In the genomic region with DNA sequence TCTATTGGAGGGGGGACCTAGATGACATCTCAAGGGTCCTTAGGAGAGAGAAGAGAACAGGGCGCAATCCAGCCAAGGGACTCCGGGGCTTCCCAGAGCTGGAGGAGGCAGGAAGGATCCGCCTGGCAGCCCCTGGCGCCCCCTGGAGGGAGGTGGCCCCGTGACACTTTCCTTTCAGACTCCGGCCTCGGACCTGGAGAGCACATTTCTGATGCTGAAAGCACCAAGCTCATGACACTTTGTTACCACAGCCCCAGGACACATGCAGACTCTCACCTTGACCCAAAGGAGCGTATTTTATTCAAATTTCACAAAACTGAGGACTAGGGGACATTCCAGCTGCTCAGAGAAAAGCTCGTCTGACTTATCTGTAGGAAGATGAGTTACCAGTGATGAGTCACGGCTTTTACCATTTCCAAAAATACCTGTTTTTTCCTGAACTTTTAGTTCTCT, we compare ENCODE assay signal across 8 cellular contexts. TPM values are rescaled to one million over a fixed set of nuclear protein-coding genes. Genes with fewer than 3 reads are reported as not detected.
DNase-seq lines count a peak whose midpoint lies in the region; ATAC-seq, FAIRE-seq and TF ChIP-seq lines count a peak whose summit lies in the region.

No MANE protein-coding gene starts in this region.

- RAD21 ChIA-PET in GM12878 (lab: Charles Lee; ENCODE audit: unreplicated experiment): interaction anchor here (1.1 to 1.3 kb wide), 4 partner anchors 16 to 169 kb away, joined by 4 to 11 read pairs (median 6); no protein-coding TSS in a partner anchor

- TF ChIP-seq EP300 in GM12878 (IDR thresholded peaks at IDR 0.05; ENCODE audit: borderline replicate concordance in 1 of 2, control insufficient read depth in 1 of 2, low read depth in 2 of 2, low read length in 2 of 2): no peak

- H3K9ac ChIP-seq in GM12878 (ENCODE audit: control insufficient read depth, insufficient read depth, low read length): no peak overlapping the region

- H3K36me3 ChIP-seq in RWPE2 (ENCODE audit: low read depth): no peaks in the 10 kb centered on the region
- no peaks in the 10 kb centered on the region for H3K36me3 ChIP-seq in GM12878 (ENCODE audit: control insufficient read depth in 2 of 2, insufficient read depth in 2 of 2, low read length in 1 of 2)

- FAIRE-seq in GM12878 (lab: Jason Lieb, UNC): no peak

- H3K9me3 ChIP-seq in RWPE2 (ENCODE audit: severe bottlenecking) (no peaks in the 10 kb centered on the region), GM12878 (replicated peaks; ENCODE audit: control insufficient read depth, insufficient read depth, low read length) (no peaks in the 10 kb centered on the region)

- no peaks in the 10 kb centered on the region for H3K36me3 Mint-ChIP-seq in immature natural killer cell

- no peaks in the 10 kb centered on the region for H3K79me2 ChIP-seq in GM12878 (ENCODE audit: control insufficient read depth, insufficient read depth, low read length)

- H3K9me3 Mint-ChIP-seq in immature natural killer cell: no peaks in the 10 kb centered on the region

- peak; percentile 44; the same call in 1 of the 3 replicates for ATAC-seq in RWPE2 (ENCODE audit: low read depth)
- ATAC-seq in GM12878: peak; percentile 69
- no peak for ATAC-seq in HG03196 (IDR thresholded peaks at IDR 0.05; ENCODE audit: unreplicated experiment)

- H4K20me1 ChIP-seq in GM12878 (ENCODE audit: control insufficient read depth, insufficient read depth): no peaks in the 10 kb centered on the region

- no peak overlapping the region for H2AFZ ChIP-seq in GM12878 (ENCODE audit: control insufficient read depth, low read depth, low read length)

- TF ChIP-seq CTCF in RWPE2 (IDR thresholded peaks at IDR 0.05; ENCODE audit: poor library complexity, severe bottlenecking): peak; percentile 51
- TF ChIP-seq CTCF in GM12878 (IDR thresholded peaks at IDR 0.05 in 2 of 3, conservative IDR thresholded peaks at IDR 0.05 in 1 of 3; ENCODE audit: control insufficient read depth in 2 of 3, extremely low read depth in 1 of 3, insufficient read depth in 1 of 3, low read depth in 3 of 3, low read length in 3 of 3): peak; percentile 46 to 51 (median 50); a peak in 5 of 6 replicates

- intact Hi-C loops in GM12878 (cut with micrococcal nuclease; ENCODE audit: unreplicated experiment): no loop called here

- POLR2A ChIA-PET in GM12878 (lab: Charles Lee): no interaction called here

- SMC1A ChIA-PET in GM12878 (lab: Charles Lee; ENCODE audit: uncharacterized antibody, unreplicated experiment): interaction anchor here (0.7 to 0.8 kb wide), 2 partner anchors 19 to 169 kb away, joined by 3 to 4 read pairs; no protein-coding TSS in a partner anchor

- CTCF ChIA-PET in GM12878 (lab: Yijun Ruan, JAX): interaction anchor here (0.7 to 1.7 kb wide), 10 partner anchors 14 to 361 kb away, joined by 3 to 16 read pairs (median 5); no protein-coding TSS in a partner anchor

- H3K4me1 Mint-ChIP-seq in immature natural killer cell: no peaks in the 10 kb centered on the region

- TF ChIP-seq POLR2A in GM12878 (IDR thresholded peaks at IDR 0.05; ENCODE audit: low read depth, low read length): no peak

- H3K4me2 ChIP-seq in GM12878 (ENCODE audit: control insufficient read depth, insufficient read depth): no peak overlapping the region

- H3K4me3 Mint-ChIP-seq in immature natural killer cell: no peak overlapping the region

- 33% methylated on average over 10 of the region's 10 CpGs for WGBS in GM12878 (ENCODE audit: insufficient coverage, insufficient replicate concordance, low lambda C conversion rate, missing lambda C conversion rate)

- H3K27ac Mint-ChIP-seq in immature natural killer cell: no peak overlapping the region

- BruUV-seq in GM12878 (replicated peaks; lab: Mats Ljungman, UMichigan): no TSS peak

- TF ChIP-seq RAD21 in GM12878 (IDR thresholded peaks at IDR 0.05; ENCODE audit: insufficient read depth, low read depth, low read length): no peak

- H3K4me3 ChIP-seq in RWPE2 (ENCODE audit: severe bottlenecking): no peak overlapping the region
- no peak overlapping the region for H3K4me3 ChIP-seq in GM12878

- peaks cover 0 to 15% (median 3%) of the 10 kb centered on the region in 3 donors for H3K27me3 Mint-ChIP-seq in immature natural killer cell (ENCODE audit: low read depth in 3 of 3)

- H3K4me1 ChIP-seq in RWPE2 (ENCODE audit: insufficient read depth, poor library complexity, severe bottlenecking): no peaks in the 10 kb centered on the region
- H3K4me1 ChIP-seq in GM12878 (ENCODE audit: control insufficient read depth, insufficient read depth, low read length): no peaks in the 10 kb centered on the region

- in situ Hi-C loops in GM12878 (cut with MboI): no loop called here

- peak; percentile 71 for DNase-seq in activated CD8-positive, alpha-beta memory T cell treated with anti-CD3 and anti-CD28 coated beads for 24 hours
- DNase-seq in activated CD8-positive, alpha-beta memory T cell treated with anti-CD3 and anti-CD28 coated beads, Interleukin-2, amount 50 U/mL, for 4 hours: no peak
- DNase-seq in RWPE2 (ENCODE audit: low spot score): peak; percentile 36
- no peak for DNase-seq in GM12878 (ENCODE audit: low read depth, low spot score)
- peak; percentile 19 to 32 (median 25) for DNase-seq in immature natural killer cell
- DNase-seq in stimulated activated CD4-positive, alpha-beta T cell treated with anti-CD3 and anti-CD28 coated beads, Interleukin-12 subunit alpha, Interleukin-12 subunit beta, amount 100 ng/mL, for 48 hours (ENCODE audit: low read depth in 2 of 3, low spot score in 1 of 3): peak in 2 of 3 donors; percentile 38 to 40
- no peak for DNase-seq in pons (ENCODE audit: low spot score)

- H3K27me3 ChIP-seq in RWPE2 (ENCODE audit: insufficient read depth, poor library complexity, severe bottlenecking) (no peaks in the 10 kb centered on the region), GM12878 (replicated peaks in 1 of 2; ENCODE audit: control insufficient read depth in 2 of 2, insufficient read depth in 2 of 2, low read length in 1 of 2) (peaks cover 0 to 1% of the 10 kb centered on the region in 2 experiments; a peak in 1 of 4 replicates)

- no peak overlapping the region for H3K27ac ChIP-seq in RWPE2 (ENCODE audit: poor library complexity, severe bottlenecking)
- no peak overlapping the region for H3K27ac ChIP-seq in GM12878 (ENCODE audit: control insufficient read depth, insufficient read depth)

TF ChIP-seq in GM12878, 131 proteins besides CTCF, POLR2A, EP300 and RAD21:
- no peak for TF ChIP-seq SP1 (IDR thresholded peaks at IDR 0.05; ENCODE audit: low read depth, low read length)
- no peak for TF ChIP-seq SIN3A (IDR thresholded peaks at IDR 0.05; ENCODE audit: low read depth, low read length)
- TF ChIP-seq POU2F2 (IDR thresholded peaks at IDR 0.05; ENCODE audit: borderline replicate concordance, low read depth, low read length): no peak
- TF ChIP-seq SMC3 (IDR thresholded peaks at IDR 0.05; ENCODE audit: borderline replicate concordance, low read length): peak; percentile 25; the same call in 1 of the 2 replicates
- TF ChIP-seq YY1 (IDR thresholded peaks at IDR 0.05; ENCODE audit: low read depth, low read length): no peak
- TF ChIP-seq, protein P1, sequence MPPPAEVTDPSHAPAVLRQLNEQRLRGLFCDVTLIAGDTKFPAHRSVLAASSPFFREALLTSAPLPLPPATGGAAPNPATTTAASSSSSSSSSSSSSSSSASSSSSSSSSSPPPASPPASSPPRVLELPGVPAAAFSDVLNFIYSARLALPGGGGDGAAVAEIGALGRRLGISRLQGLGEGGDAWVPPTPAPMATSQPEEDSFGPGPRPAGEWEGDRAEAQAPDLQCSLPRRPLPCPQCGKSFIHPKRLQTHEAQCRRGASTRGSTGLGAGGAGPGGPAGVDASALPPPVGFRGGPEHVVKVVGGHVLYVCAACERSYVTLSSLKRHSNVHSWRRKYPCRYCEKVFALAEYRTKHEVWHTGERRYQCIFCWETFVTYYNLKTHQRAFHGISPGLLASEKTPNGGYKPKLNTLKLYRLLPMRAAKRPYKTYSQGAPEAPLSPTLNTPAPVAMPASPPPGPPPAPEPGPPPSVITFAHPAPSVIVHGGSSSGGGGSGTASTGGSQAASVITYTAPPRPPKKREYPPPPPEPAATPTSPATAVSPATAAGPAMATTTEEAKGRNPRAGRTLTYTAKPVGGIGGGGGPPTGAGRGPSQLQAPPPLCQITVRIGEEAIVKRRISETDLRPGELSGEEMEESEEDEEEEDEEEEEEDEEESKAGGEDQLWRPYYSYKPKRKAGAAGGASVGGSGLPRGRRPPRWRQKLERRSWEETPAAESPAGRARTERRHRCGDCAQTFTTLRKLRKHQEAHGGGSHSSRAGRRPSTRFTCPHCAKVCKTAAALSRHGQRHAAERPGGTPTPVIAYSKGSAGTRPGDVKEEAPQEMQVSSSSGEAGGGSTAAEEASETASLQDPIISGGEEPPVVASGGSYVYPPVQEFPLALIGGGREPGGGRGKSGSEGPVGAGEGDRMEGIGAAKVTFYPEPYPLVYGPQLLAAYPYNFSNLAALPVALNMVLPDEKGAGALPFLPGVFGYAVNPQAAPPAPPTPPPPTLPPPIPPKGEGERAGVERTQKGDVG (CRISPR knock-in tag; IDR thresholded peaks at IDR 0.05): no peak
- no peak for TF ChIP-seq STAT3 (IDR thresholded peaks at IDR 0.05; ENCODE audit: low read depth, low read length)
- TF ChIP-seq SPI1 (IDR thresholded peaks at IDR 0.05; ENCODE audit: borderline replicate concordance, insufficient read depth, low read depth, low read length): no peak

RNA-seq across cellular contexts. Expression of gene POFUT2, which starts 21.4 kb away (rescaled TPM):
- total RNA-seq in GM12878 (2013; cell fraction: nucleolus; rRNA removed): 49.9 and 52.0 TPM in 2 replicates
- total RNA-seq in GM12878 (2014; rRNA removed): 5.3 and 7.6 TPM in 2 replicates
- 3.6 and 4.5 TPM in 2 replicates for total RNA-seq in GM12878 (2014; rRNA removed; fragmentation: Illumina TruSeq; extraction: Trizol)
- total RNA-seq in GM12878 (2021): 11.8 and 15.1 TPM in 2 replicates
- 5.5 TPM for polyA plus RNA-seq in GM12878 (2011; ENCODE audit: low read depth)
- 8.0 and 9.1 TPM in 2 replicates for polyA plus RNA-seq in GM12878 (2011; rRNA removed)
- polyA plus RNA-seq in GM12878 (2011; cell fraction: cytosol; rRNA removed): 7.5 and 9.1 TPM in 2 replicates
- 97.7 and 118 TPM in 2 replicates for polyA plus RNA-seq in GM12878 (2011; cell fraction: nucleus; rRNA removed)
- polyA plus RNA-seq in GM12878 (2012): 13.8 and 15.7 TPM in 2 replicates
- polyA plus RNA-seq in GM12878 (2014; fragmentation: Illumina TruSeq; extraction: Trizol): 4.7 and 8.0 TPM in 2 replicates
- polyA plus RNA-seq in GM12878 (2014; fragmentation: Nextera tagmentation; extraction: Ambion mirVana): 1 to 10 TPM; 1.2 to 1.6 TPM
- polyA plus RNA-seq in GM12878 (2014; rRNA removed): 12.2 and 12.7 TPM in 2 replicates
- polyA plus RNA-seq in GM12878 (2016; fragmentation: Nextera tagmentation; extraction: Ambion mirVana): 1 to 10 TPM; 5.2 to 6.0 TPM
- 6.0 and 9.5 TPM in 2 replicates for polyA minus RNA-seq in GM12878 (2011; rRNA and poly(A)+ RNA removed)
- polyA minus RNA-seq in GM12878 (2011; cell fraction: cytosol; rRNA and poly(A)+ RNA removed): 0.67 and 1.8 TPM in 2 replicates
- polyA minus RNA-seq in GM12878 (2011; cell fraction: nucleus; rRNA and poly(A)+ RNA removed): 19.7 and 22.3 TPM in 2 replicates
- polyA plus RNA-seq in immature natural killer cell: 1 to 10 TPM; 1.1 to 5.2 (median 4.7) TPM

Comparison
In these comparisons a context has a peak if more than half of its experiments do, and no peak if none do; other contexts are left out.
1. DNase-seq: peak in activated CD8-positive, alpha-beta memory T cell treated with anti-CD3 and anti-CD28 coated beads for 24 hours (single experiment), RWPE2 (single experiment), immature natural killer cell (3 of 3) and stimulated activated CD4-positive, alpha-beta T cell treated with anti-CD3 and anti-CD28 coated beads, Interleukin-12 subunit alpha, Interleukin-12 subunit beta, amount 100 ng/mL, for 48 hours (2 of 3); none in activated CD8-positive, alpha-beta memory T cell treated with anti-CD3 and anti-CD28 coated beads, Interleukin-2, amount 50 U/mL, for 4 hours (single experiment), GM12878 (single experiment) and pons (single experiment).